8 cellular contexts compared by ENCODE assay signal in the genomic region with DNA sequence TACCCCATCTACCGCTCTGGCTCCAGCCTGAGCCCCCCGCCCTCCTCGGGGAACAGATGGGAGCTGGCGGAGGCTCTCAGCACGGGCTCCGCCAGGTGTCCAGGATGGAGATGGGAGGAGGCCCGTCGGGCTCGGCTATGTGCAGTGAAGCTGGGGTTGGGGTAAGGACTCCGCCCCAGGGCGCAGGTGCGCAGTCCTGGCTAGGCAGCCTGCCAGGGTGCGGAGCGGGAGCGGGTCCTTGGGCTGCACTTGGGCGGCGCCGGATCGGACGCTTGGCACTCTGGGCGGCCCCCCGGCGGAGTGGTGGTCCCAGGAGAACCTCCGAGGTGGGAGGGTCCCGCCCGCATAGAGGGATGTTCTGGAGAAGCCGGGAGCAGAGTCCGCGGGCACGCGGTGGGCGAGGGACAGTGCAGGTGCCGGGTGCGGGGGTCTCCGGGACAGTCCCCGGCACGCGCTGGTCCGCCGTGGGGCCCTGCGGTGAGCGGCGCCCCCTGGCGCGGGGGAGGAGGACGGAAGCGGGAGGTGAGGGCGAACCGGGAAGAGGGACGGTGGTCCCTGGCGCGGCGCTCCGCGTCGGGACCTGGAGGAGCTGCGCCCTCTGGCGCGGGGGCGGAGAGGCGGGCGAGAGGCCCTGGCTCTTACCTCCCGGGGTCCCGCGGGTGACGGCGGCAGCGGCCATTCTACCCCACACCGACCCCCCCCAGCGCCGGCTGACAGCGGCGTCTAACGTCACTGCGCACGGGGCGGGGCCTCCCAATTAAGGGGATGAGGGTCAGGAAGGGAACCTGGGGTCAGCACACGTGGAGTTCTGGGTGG. TPM values are rescaled to one million over a fixed set of nuclear protein-coding genes. Genes with fewer than 3 reads are reported as not detected.
DNase-seq lines count a peak whose midpoint lies in the region; TF ChIP-seq lines count a peak whose summit lies in the region.

A gene with protein sequence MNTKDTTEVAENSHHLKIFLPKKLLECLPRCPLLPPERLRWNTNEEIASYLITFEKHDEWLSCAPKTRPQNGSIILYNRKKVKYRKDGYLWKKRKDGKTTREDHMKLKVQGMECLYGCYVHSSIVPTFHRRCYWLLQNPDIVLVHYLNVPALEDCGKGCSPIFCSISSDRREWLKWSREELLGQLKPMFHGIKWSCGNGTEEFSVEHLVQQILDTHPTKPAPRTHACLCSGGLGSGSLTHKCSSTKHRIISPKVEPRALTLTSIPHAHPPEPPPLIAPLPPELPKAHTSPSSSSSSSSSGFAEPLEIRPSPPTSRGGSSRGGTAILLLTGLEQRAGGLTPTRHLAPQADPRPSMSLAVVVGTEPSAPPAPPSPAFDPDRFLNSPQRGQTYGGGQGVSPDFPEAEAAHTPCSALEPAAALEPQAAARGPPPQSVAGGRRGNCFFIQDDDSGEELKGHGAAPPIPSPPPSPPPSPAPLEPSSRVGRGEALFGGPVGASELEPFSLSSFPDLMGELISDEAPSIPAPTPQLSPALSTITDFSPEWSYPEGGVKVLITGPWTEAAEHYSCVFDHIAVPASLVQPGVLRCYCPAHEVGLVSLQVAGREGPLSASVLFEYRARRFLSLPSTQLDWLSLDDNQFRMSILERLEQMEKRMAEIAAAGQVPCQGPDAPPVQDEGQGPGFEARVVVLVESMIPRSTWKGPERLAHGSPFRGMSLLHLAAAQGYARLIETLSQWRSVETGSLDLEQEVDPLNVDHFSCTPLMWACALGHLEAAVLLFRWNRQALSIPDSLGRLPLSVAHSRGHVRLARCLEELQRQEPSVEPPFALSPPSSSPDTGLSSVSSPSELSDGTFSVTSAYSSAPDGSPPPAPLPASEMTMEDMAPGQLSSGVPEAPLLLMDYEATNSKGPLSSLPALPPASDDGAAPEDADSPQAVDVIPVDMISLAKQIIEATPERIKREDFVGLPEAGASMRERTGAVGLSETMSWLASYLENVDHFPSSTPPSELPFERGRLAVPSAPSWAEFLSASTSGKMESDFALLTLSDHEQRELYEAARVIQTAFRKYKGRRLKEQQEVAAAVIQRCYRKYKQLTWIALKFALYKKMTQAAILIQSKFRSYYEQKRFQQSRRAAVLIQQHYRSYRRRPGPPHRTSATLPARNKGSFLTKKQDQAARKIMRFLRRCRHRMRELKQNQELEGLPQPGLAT (minus strand): TSS at position 725 of the 816 bp plus-strand sequence. CDS start 1,453 bp downstream, outside the sequence.

- H3K9ac ChIP-seq in HUES6 (ENCODE audit: low read length) = peak within 1 kb of the TSS; percentile 65
- peak within 1 kb of the TSS; percentile 98 for H3K9ac ChIP-seq in muscle layer of colon (ENCODE audit: low read length)

- H3K27ac ChIP-seq in HUES6 (ENCODE audit: low read depth, low read length) (no peak within 1 kb of the TSS; the same call in 1 of the 2 replicates), esophagus (ENCODE audit: low read depth in 2 of 2, low read length in 1 of 2) (peak within 1 kb of the TSS; percentile 88), muscle layer of colon (ENCODE audit: low read depth, low read length) (peak within 1 kb of the TSS; percentile 73)

- no peaks in the 10 kb centered on the region for H3K27me3 ChIP-seq in HUES6 (ENCODE audit: control insufficient read depth, insufficient read depth, low read length)
- no peaks in the 10 kb centered on the region for H3K27me3 ChIP-seq in esophagus (ENCODE audit: control insufficient read depth in 1 of 2, insufficient read depth in 2 of 2, low read length in 2 of 2)
- no peaks in the 10 kb centered on the region for H3K27me3 ChIP-seq in muscle layer of colon (ENCODE audit: control insufficient read depth in 1 of 2, insufficient read depth in 2 of 2, low read length in 2 of 2)

- TF ChIP-seq CTCF in GM20000 (IDR thresholded peaks at IDR 0.05; ENCODE audit: extremely low read depth, missing control alignments) = peak; percentile 63

- DNase-seq in COLO668 (lab: John Stamatoyannopoulos, UW; ENCODE audit: unreplicated experiment) (peak; percentile 87), GM20000 (ENCODE audit: low spot score) (peak; percentile 92), OCI-M1 (lab: John Stamatoyannopoulos, UW) (peak; percentile 98)
- DNase-seq in activated T-cell treated with anti-CD3 and anti-CD28 coated beads, Interleukin-2, amount 50 U/mL, for 1 hour = peak; percentile 91
- peak; percentile 75 to 85 for DNase-seq in stimulated activated CD8-positive, alpha-beta memory T cell treated with anti-CD3 and anti-CD28 coated beads, Interleukin-7, amount 100 ng/mL, for 4 hours (ENCODE audit: low read depth in 2 of 2)

- H3K4me1 ChIP-seq in HUES6 (ENCODE audit: control insufficient read depth, insufficient read depth, low read length) = peaks cover 8% of the 10 kb centered on the region; the same call in 1 of the 2 replicates
- H3K4me1 ChIP-seq in esophagus (ENCODE audit: control insufficient read depth in 2 of 2, insufficient read depth in 2 of 2, low read length in 1 of 2) = peaks cover 0 to 6% of the 10 kb centered on the region in 2 donors
- H3K4me1 ChIP-seq in muscle layer of colon (ENCODE audit: insufficient read depth, low read length) = peaks cover 21% of the 10 kb centered on the region

- WGBS in esophagus, 2 donors = 0 to 1% methylated on average over 58 to 78 of the region's 78 CpGs

- H3K9me3 ChIP-seq in HUES6 (ENCODE audit: control insufficient read depth, insufficient read depth, low read depth, low read length) = no peaks in the 10 kb centered on the region
- no peaks in the 10 kb centered on the region for H3K9me3 ChIP-seq in esophagus (ENCODE audit: control insufficient read depth in 2 of 2, insufficient read depth in 1 of 2, low read depth in 1 of 2, low read length in 1 of 2)
- no peaks in the 10 kb centered on the region for H3K9me3 ChIP-seq in muscle layer of colon (ENCODE audit: low read length)

- H3K4me3 ChIP-seq in HUES6 (ENCODE audit: low read depth, low read length) = peak within 1 kb of the TSS; percentile 83
- H3K4me3 ChIP-seq in esophagus (ENCODE audit: low read depth in 1 of 2, low read length in 2 of 2) = peak within 1 kb of the TSS; percentile 75 to 94
- H3K4me3 ChIP-seq in muscle layer of colon (ENCODE audit: low read depth in 1 of 2, low read length in 2 of 2) = peak within 1 kb of the TSS; percentile 89 to 93

- H3K36me3 ChIP-seq in HUES6 (ENCODE audit: control insufficient read depth, insufficient read depth, low read length) = peaks cover 6% of the 10 kb centered on the region; the same call in 1 of the 2 replicates
- peaks cover 0 to 5% of the 10 kb centered on the region in 2 donors for H3K36me3 ChIP-seq in esophagus (ENCODE audit: control insufficient read depth in 2 of 2, insufficient read depth in 2 of 2, low read length in 1 of 2)
- H3K36me3 ChIP-seq in muscle layer of colon (ENCODE audit: insufficient read depth, low read length) = peaks cover 8% of the 10 kb centered on the region

RNA-seq across cellular contexts. Expression of the gene that starts here (rescaled TPM):
- 10 to 100 TPM; 26.3 to 50.8 TPM for polyA plus RNA-seq in esophagus
